9 cellular contexts compared by ENCODE assay signal in the genomic region with DNA sequence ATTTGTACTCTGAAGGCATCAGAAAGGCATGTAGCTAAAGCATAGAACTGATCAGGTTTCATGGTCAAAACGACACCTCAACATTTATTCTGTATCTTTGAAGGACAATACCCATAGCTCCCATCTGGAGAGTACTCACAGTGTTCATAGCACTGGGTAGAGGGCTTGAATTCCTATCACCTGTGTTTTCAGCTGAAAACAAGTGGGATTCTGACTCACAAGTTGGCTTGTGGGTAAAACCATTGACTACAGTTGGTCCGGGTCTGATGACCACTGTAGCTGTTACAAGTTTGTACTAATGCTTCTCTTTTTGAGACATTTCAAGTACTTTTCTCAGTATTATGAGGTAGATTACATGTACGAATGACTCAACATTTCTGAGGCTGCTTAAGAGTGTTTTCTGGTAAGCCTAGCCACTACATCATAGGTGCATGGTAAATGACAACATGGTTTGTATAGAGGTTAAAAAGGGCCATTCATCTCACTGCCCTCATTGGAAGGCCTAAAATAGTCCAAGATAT.
DNase-seq lines count a peak whose midpoint lies in the region; ATAC-seq and TF ChIP-seq lines count a peak whose summit lies in the region.
"Had no signal": no experiment of that assay in that cellular context is flagged by ENCODE, and none has a peak within 500 bp of the region (broad histone marks: within the 10 kb centered on the region; RNA-seq: fewer than 3 reads in every experiment).

No MANE protein-coding gene starts in this region.

- H3K4me3 ChIP-seq in lower lobe of right lung (no peak overlapping the region), endodermal cell (ENCODE audit: low read length) (no peak overlapping the region)
- H3K4me3 ChIP-seq: heart right ventricle had no signal

- ATAC-seq in HG03095 (IDR thresholded peaks at IDR 0.05; ENCODE audit: unreplicated experiment) (peak; percentile 20), lower lobe of right lung (peak; percentile 86 to 88)

- intact Hi-C loops in activated CD4-positive, alpha-beta T cell treated with anti-CD3 and anti-CD28 coated beads, Interleukin-2, amount 10 ng/mL, durations not matched to agents 24 days and 14 days (cut with micrococcal nuclease) = loop anchor here (1.0 to 5.0 kb wide), 4 partner anchors 112 to 774 kb away; a partner anchor contains a TSS
- intact Hi-C loops in lower lobe of right lung (cut with DNase I) = no loop called here

- no peaks in the 10 kb centered on the region for H3K9me3 Mint-ChIP-seq in activated CD4-positive, alpha-beta T cell treated with anti-CD3 and anti-CD28 coated beads, Interleukin-2, amount 10 ng/mL, durations not matched to agents 24 days and 14 days
- H3K9me3 Mint-ChIP-seq in endodermal cell = no peaks in the 10 kb centered on the region

- H3K27ac ChIP-seq in lower lobe of right lung = peak overlapping the region; percentile 58
- H3K27ac ChIP-seq in endodermal cell (ENCODE audit: low read depth, low read length) = no peak overlapping the region

- H3K9me3 ChIP-seq in lower lobe of right lung = no peaks in the 10 kb centered on the region
- no peaks in the 10 kb centered on the region for H3K9me3 ChIP-seq in endodermal cell (ENCODE audit: control insufficient read depth, low read length)
- H3K9me3 ChIP-seq: heart right ventricle had no signal

- WGBS in endodermal cell (ENCODE audit: insufficient coverage in 1 of 2, insufficient read length in 1 of 2), 2 experiments = 82 to 89% methylated on average over 3 of the region's 3 CpGs

- peaks cover 53% of the 10 kb centered on the region for H3K4me1 Mint-ChIP-seq in activated CD4-positive, alpha-beta T cell treated with anti-CD3 and anti-CD28 coated beads, Interleukin-2, amount 10 ng/mL, durations not matched to agents 24 days and 14 days
- peaks cover 15% of the 10 kb centered on the region for H3K4me1 Mint-ChIP-seq in endodermal cell

- no peaks in the 10 kb centered on the region for H3K27me3 Mint-ChIP-seq in activated CD4-positive, alpha-beta T cell treated with anti-CD3 and anti-CD28 coated beads, Interleukin-2, amount 10 ng/mL, durations not matched to agents 24 days and 14 days
- no peaks in the 10 kb centered on the region for H3K27me3 Mint-ChIP-seq in endodermal cell (ENCODE audit: insufficient read depth)

- DNase-seq in GM13976 (ENCODE audit: low spot score) (peak; percentile 33), lower lobe of right lung (no peak), endodermal cell (no peak), NCI-H446 (lab: John Stamatoyannopoulos, UW) (no peak), T-helper 9 cell (no peak), NCI-H1930 (lab: John Stamatoyannopoulos, UW) (no peak)
- DNase-seq in activated CD4-positive, alpha-beta T cell treated with anti-CD3 and anti-CD28 coated beads, Interleukin-2, amount 10 ng/mL, durations not matched to agents 24 days and 14 days = peak; percentile 86
- DNase-seq: heart right ventricle had no signal

- H3K36me3 Mint-ChIP-seq in activated CD4-positive, alpha-beta T cell treated with anti-CD3 and anti-CD28 coated beads, Interleukin-2, amount 10 ng/mL, durations not matched to agents 24 days and 14 days (ENCODE audit: low read depth) = no peaks in the 10 kb centered on the region
- H3K36me3 Mint-ChIP-seq in endodermal cell (ENCODE audit: low read depth) = no peaks in the 10 kb centered on the region

- no peaks in the 10 kb centered on the region for H3K27me3 ChIP-seq in lower lobe of right lung (ENCODE audit: low read depth)
- no peaks in the 10 kb centered on the region for H3K27me3 ChIP-seq in endodermal cell (ENCODE audit: control insufficient read depth, insufficient read depth, low read length, poor library complexity, severe bottlenecking)
- H3K27me3 ChIP-seq: heart right ventricle had no signal

- H3K4me3 Mint-ChIP-seq in activated CD4-positive, alpha-beta T cell treated with anti-CD3 and anti-CD28 coated beads, Interleukin-2, amount 10 ng/mL, durations not matched to agents 24 days and 14 days = peak overlapping the region; percentile 67
- no peak overlapping the region for H3K4me3 Mint-ChIP-seq in endodermal cell

- H3K9ac ChIP-seq in endodermal cell (ENCODE audit: extremely low read depth, low read length, poor library complexity, severe bottlenecking) = no peak overlapping the region

- TF ChIP-seq CTCF in GM13976 (IDR thresholded peaks at IDR 0.05; ENCODE audit: borderline replicate concordance, control extremely low read depth, extremely low read depth, insufficient read depth, missing control alignments) (no peak), lower lobe of right lung (IDR thresholded peaks at IDR 0.05) (no peak), endodermal cell (conservative IDR thresholded peaks at IDR 0.05) (no peak)

- in situ Hi-C loops in GM13976 (cut with MboI; ENCODE audit: low sequenced_read_pairs, unreplicated experiment) = no loop called here

- H3K36me3 ChIP-seq in lower lobe of right lung (no peaks in the 10 kb centered on the region), endodermal cell (ENCODE audit: control insufficient read depth, insufficient read depth, low read length) (no peaks in the 10 kb centered on the region)
- H3K36me3 ChIP-seq: heart right ventricle had no signal

- H3K27ac Mint-ChIP-seq in activated CD4-positive, alpha-beta T cell treated with anti-CD3 and anti-CD28 coated beads, Interleukin-2, amount 10 ng/mL, durations not matched to agents 24 days and 14 days = peak overlapping the region; percentile 97
- H3K27ac Mint-ChIP-seq in endodermal cell = no peak overlapping the region

- peaks cover 31% of the 10 kb centered on the region for H3K4me1 ChIP-seq in lower lobe of right lung
- H3K4me1 ChIP-seq in endodermal cell (ENCODE audit: control insufficient read depth, insufficient read depth, low read length) = peaks cover 5% of the 10 kb centered on the region

Comparison
In these comparisons a context has a peak if more than half of its experiments do, and no peak if none do; other contexts are left out.
1. DNase-seq: peak in GM13976 (single experiment) and activated CD4-positive, alpha-beta T cell treated with anti-CD3 and anti-CD28 coated beads, Interleukin-2, amount 10 ng/mL, durations not matched to agents 24 days and 14 days (single experiment); none in lower lobe of right lung (single experiment), endodermal cell (single experiment), NCI-H446 (0 of 2), T-helper 9 cell (single experiment) and NCI-H1930 (0 of 2).